Comparison of ENCODE assay signal across 6 cellular contexts in the genomic region with DNA sequence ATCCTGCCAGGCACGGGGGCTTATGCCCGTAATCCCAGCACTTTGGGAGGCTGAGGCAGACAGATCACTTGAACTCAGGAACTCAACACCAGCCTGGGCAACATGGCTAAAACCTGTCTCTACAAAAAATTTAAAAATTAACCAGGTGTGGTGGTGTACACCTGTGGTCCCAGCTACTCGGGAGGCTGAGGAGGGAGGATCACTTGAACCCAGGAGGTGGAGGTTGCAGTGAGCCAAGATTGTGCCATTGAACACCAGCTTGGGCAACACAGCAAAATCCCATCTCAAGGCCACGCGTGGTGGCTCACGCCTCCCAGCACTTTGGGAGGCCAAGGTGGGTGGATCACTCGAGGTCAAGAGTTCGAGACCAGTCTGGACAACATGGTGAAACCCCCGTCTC. TPM values are rescaled to one million over a fixed set of nuclear protein-coding genes. Genes with fewer than 3 reads are reported as not detected.
"Had no signal": no experiment of that assay in that cellular context is flagged by ENCODE, and none has a peak within 500 bp of the region (broad histone marks: within the 10 kb centered on the region; RNA-seq: fewer than 3 reads in every experiment).

No MANE protein-coding gene starts in this region.

RNA-seq across cellular contexts. Expression of a gene that starts 24.2 kb away (rescaled TPM):
- total RNA-seq: GM23248, H4, H7, HFFc6, HT1080, IMR-90 had no signal
- polyA plus RNA-seq: GM23248, IMR-90 had no signal
